8 cellular contexts compared by ENCODE assay signal in genomic region chr5:113612060-113612496, GRCh38.
DNase-seq lines count a peak whose midpoint lies in the region; ATAC-seq and TF ChIP-seq lines count a peak whose summit lies in the region.

No MANE protein-coding gene starts in this region.

- peak; percentile 91 for ATAC-seq in GM19395 (IDR thresholded peaks at IDR 0.05; ENCODE audit: unreplicated experiment)
- peak; percentile 76 for ATAC-seq in HG03439 (IDR thresholded peaks at IDR 0.05; ENCODE audit: unreplicated experiment)

- no peak overlapping the region for H3K27ac Mint-ChIP-seq in neural crest cell (ENCODE audit: unreplicated experiment)

- no peaks in the 10 kb centered on the region for H3K4me1 Mint-ChIP-seq in neural crest cell

- peak; percentile 50 for DNase-seq in EH (ENCODE audit: low read depth)
- DNase-seq in RPMI8226, result peak; percentile 26
- no peak for DNase-seq in epithelial cell of proximal tubule (ENCODE audit: low read depth)
- DNase-seq in neural crest cell (ENCODE audit: low read depth, low spot score), result no peak
- DNase-seq in stimulated activated CD4-positive, alpha-beta T cell treated with anti-CD3 and anti-CD28 coated beads, Interleukin-15, amount 100 ng/mL, for 24 hours, result no peak
- no peak for DNase-seq in ecto neural progenitor cell (ENCODE audit: low spot score)

- no peak overlapping the region for H3K4me3 ChIP-seq in epithelial cell of proximal tubule (ENCODE audit: low read depth, low read length)

- H3K4me3 Mint-ChIP-seq in neural crest cell, result no peak overlapping the region

- TF ChIP-seq CTCF in epithelial cell of proximal tubule (conservative IDR thresholded peaks at IDR 0.05; ENCODE audit: low read depth, low read length) (peak; percentile 55), neural crest cell (conservative IDR thresholded peaks at IDR 0.05) (peak; percentile 81)

- peaks cover 8% of the 10 kb centered on the region for H3K27me3 Mint-ChIP-seq in neural crest cell (ENCODE audit: low read depth)

- H3K9me3 Mint-ChIP-seq in neural crest cell, result peaks cover 3% of the 10 kb centered on the region

- H3K36me3 Mint-ChIP-seq in neural crest cell (ENCODE audit: low read depth), result no peaks in the 10 kb centered on the region

Comparison
In these comparisons a context has a peak if more than half of its experiments do, and no peak if none do; other contexts are left out.
1. DNase-seq: peak in EH (single experiment) and RPMI8226 (single experiment); none in epithelial cell of proximal tubule (single experiment), neural crest cell (single experiment), stimulated activated CD4-positive, alpha-beta T cell treated with anti-CD3 and anti-CD28 coated beads, Interleukin-15, amount 100 ng/mL, for 24 hours (single experiment) and ecto neural progenitor cell (single experiment).